ENCODE assay signal across 17 cellular contexts in the genomic region with DNA sequence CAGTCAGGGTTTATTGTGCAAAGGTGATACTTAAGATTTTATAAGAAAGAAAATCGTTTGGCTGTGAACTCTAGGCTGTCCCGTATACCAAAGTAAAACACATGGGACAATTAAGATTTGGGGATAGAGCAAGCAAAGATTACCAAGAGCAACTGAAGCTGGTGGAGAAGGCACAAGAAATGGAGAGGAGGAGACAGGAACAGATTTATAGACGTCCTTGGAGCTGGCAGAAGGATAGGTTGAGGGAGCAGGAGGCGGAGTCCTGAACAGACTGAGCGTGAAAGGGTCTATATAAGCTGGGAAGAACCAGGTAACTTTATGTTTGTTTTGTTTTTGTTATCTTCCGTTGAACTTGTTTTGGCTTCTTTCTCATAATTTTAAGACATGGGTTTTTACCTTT. TPM values are rescaled to one million over a fixed set of nuclear protein-coding genes. Genes with fewer than 3 reads are reported as not detected.
DNase-seq lines count a peak whose midpoint lies in the region; ATAC-seq lines count a peak whose summit lies in the region.
"Had no signal": no experiment of that assay in that cellular context is flagged by ENCODE, and none has a peak within 500 bp of the region (broad histone marks: within the 10 kb centered on the region; RNA-seq: fewer than 3 reads in every experiment).

No MANE protein-coding gene starts in this region.

- H3K9me3 ChIP-seq in CD4-positive, alpha-beta memory T cell (ENCODE audit: control insufficient read depth in 1 of 2, low read length in 2 of 2) = no peaks in the 10 kb centered on the region
- no peaks in the 10 kb centered on the region for H3K9me3 ChIP-seq in naive thymus-derived CD4-positive, alpha-beta T cell (ENCODE audit: control insufficient read depth in 2 of 3, low read length in 3 of 3)
- H3K9me3 ChIP-seq: heart right ventricle had no signal

- H3K27me3 ChIP-seq in CD4-positive, alpha-beta memory T cell (ENCODE audit: insufficient read depth, low read length) = no peaks in the 10 kb centered on the region
- no peaks in the 10 kb centered on the region for H3K27me3 ChIP-seq in naive thymus-derived CD4-positive, alpha-beta T cell (ENCODE audit: control insufficient read depth in 2 of 2, insufficient read depth in 2 of 2, low read length in 2 of 2)

- no peaks in the 10 kb centered on the region for H3K27me3 Mint-ChIP-seq in CD4-positive, alpha-beta memory T cell
- no peaks in the 10 kb centered on the region for H3K27me3 Mint-ChIP-seq in activated naive CD8-positive, alpha-beta T cell
- H3K27me3 Mint-ChIP-seq in naive thymus-derived CD4-positive, alpha-beta T cell = peaks cover 0 to 7% (median 0%) of the 10 kb centered on the region in 5 donors

- DNase-seq in DMS79 treated with DMSO at 0.1 percent for 48 hours (lab: John Stamatoyannopoulos, UW) (peak; percentile 17), DMS79 (lab: John Stamatoyannopoulos, UW) (no peak), RPMI8226 (no peak)
- no peak for DNase-seq in CD4-positive, alpha-beta memory T cell
- no peak for DNase-seq in naive thymus-derived CD4-positive, alpha-beta T cell
- DNase-seq in stimulated activated CD4-positive, alpha-beta T cell treated with anti-CD3 and anti-CD28 coated beads, Interleukin-15, amount 100 ng/mL, for 24 hours = no peak
- DNase-seq: activated CD4-positive, alpha-beta T cell treated with anti-CD3 and anti-CD28 coated beads, Interleukin-2, amount 50 U/mL, for 48 hours; amygdala; heart right ventricle; NCI-H1417; stimulated activated CD4-positive, alpha-beta T cell treated with anti-CD3 and anti-CD28 coated beads, Interleukin-4, amount 100 ng/mL, for 1 hour had no signal

- H3K9me3 Mint-ChIP-seq in CD4-positive, alpha-beta memory T cell = peaks cover 0 to 3% (median 0%) of the 10 kb centered on the region in 8 donors
- H3K9me3 Mint-ChIP-seq in activated naive CD8-positive, alpha-beta T cell (ENCODE audit: low read depth) = no peaks in the 10 kb centered on the region
- no peaks in the 10 kb centered on the region for H3K9me3 Mint-ChIP-seq in naive thymus-derived CD4-positive, alpha-beta T cell
- H3K9me3 Mint-ChIP-seq: activated T-helper 1 cell treated with anti-CD3 and anti-CD28 coated beads, Interleukin-12 subunit alpha, Interleukin-12 subunit beta, Interleukin-2, Interleukin-4 antibody, amounts not matched to agents 30 ng/mL and 10 ng/mL and 1 ng/mL, durations not matched to agents 14 hours and 24 hours and 36 hours had no signal

- intact Hi-C loops in CD4-positive, alpha-beta memory T cell (cut with micrococcal nuclease) = loop anchor here (5.0 kb wide), 1 partner anchor 50 kb away; no protein-coding TSS in a partner anchor
- intact Hi-C loops in naive thymus-derived CD4-positive, alpha-beta T cell (cut with micrococcal nuclease) = loop anchor here in 1 of 2 donors (2.0 kb wide), 1 partner anchor 14 kb away; no protein-coding TSS in a partner anchor

- ATAC-seq in naive thymus-derived CD4-positive, alpha-beta T cell = no peak
- ATAC-seq in GM19023 (IDR thresholded peaks at IDR 0.05; ENCODE audit: unreplicated experiment) = no peak
- ATAC-seq: heart right ventricle, Right ventricle myocardium inferior had no signal

- H3K36me3 ChIP-seq in CD4-positive, alpha-beta memory T cell (ENCODE audit: insufficient read depth, low read length) = no peaks in the 10 kb centered on the region
- H3K36me3 ChIP-seq in naive thymus-derived CD4-positive, alpha-beta T cell (ENCODE audit: control insufficient read depth in 2 of 3, insufficient read depth in 3 of 3, low read length in 3 of 3) = peaks cover 0 to 3% (median 0%) of the 10 kb centered on the region in 3 experiments
- H3K36me3 ChIP-seq: heart right ventricle had no signal

- H3K4me1 ChIP-seq in CD4-positive, alpha-beta memory T cell (ENCODE audit: insufficient read depth, low read length) = peaks cover 75% of the 10 kb centered on the region
- H3K4me1 ChIP-seq in naive thymus-derived CD4-positive, alpha-beta T cell (ENCODE audit: control insufficient read depth in 2 of 2, insufficient read depth in 2 of 2, low read length in 2 of 2) = peaks cover 60 to 66% of the 10 kb centered on the region in 2 donors

- peak overlapping the region in 4 of 7 donors; percentile 13 to 63 (median 30) for H3K27ac Mint-ChIP-seq in CD4-positive, alpha-beta memory T cell
- peak overlapping the region; percentile 75 for H3K27ac Mint-ChIP-seq in activated naive CD8-positive, alpha-beta T cell
- peak overlapping the region in 8 of 9 donors; percentile 41 to 93 (median 70) for H3K27ac Mint-ChIP-seq in naive thymus-derived CD4-positive, alpha-beta T cell
- H3K27ac Mint-ChIP-seq: activated T-helper 1 cell treated with anti-CD3 and anti-CD28 coated beads, Interleukin-12 subunit alpha, Interleukin-12 subunit beta, Interleukin-2, Interleukin-4 antibody, amounts not matched to agents 30 ng/mL and 10 ng/mL and 1 ng/mL, durations not matched to agents 14 hours and 24 hours and 36 hours; progenitor cell of endocrine pancreas had no signal

- no peak overlapping the region for H3K27ac ChIP-seq in CD4-positive, alpha-beta memory T cell (ENCODE audit: low read depth, low read length)
- no peak overlapping the region for H3K27ac ChIP-seq in naive thymus-derived CD4-positive, alpha-beta T cell (ENCODE audit: low read depth, low read length)
- H3K27ac ChIP-seq: 22Rv1 had no signal

- peaks cover 54 to 84% (median 71%) of the 10 kb centered on the region in 4 donors for H3K4me1 Mint-ChIP-seq in CD4-positive, alpha-beta memory T cell
- peaks cover 72% of the 10 kb centered on the region for H3K4me1 Mint-ChIP-seq in activated naive CD8-positive, alpha-beta T cell (ENCODE audit: low read depth)
- peaks cover 42 to 77% (median 69%) of the 10 kb centered on the region in 7 donors for H3K4me1 Mint-ChIP-seq in naive thymus-derived CD4-positive, alpha-beta T cell

- CTCF ChIA-PET in CD4-positive, alpha-beta memory T cell (lab: Charles Lee; ENCODE audit: partially characterized antibody) = interaction anchor here (1.0 to 2.8 kb wide), 5 partner anchors 9 to 419 kb away, joined by 3 to 19 read pairs (median 5); no protein-coding TSS in a partner anchor
- CTCF ChIA-PET in naive thymus-derived CD4-positive, alpha-beta T cell (lab: Charles Lee) = interaction anchor here (0.8 to 1.7 kb wide), 5 partner anchors 13 to 132 kb away, joined by 3 to 11 read pairs (median 3); no protein-coding TSS in a partner anchor

- POLR2A ChIA-PET in CD4-positive, alpha-beta memory T cell (lab: Charles Lee; ENCODE audit: partially characterized antibody) = interaction anchor here (0.6 to 1.7 kb wide), 5 partner anchors 51 to 817 kb away, joined by 3 to 8 read pairs (median 6); no protein-coding TSS in a partner anchor
- POLR2A ChIA-PET in naive thymus-derived CD4-positive, alpha-beta T cell (lab: Charles Lee) = interaction anchor here (0.5 to 2.3 kb wide), 8 partner anchors 8 to 1227 kb away, joined by 3 to 11 read pairs (median 4); no protein-coding TSS in a partner anchor

- H3K4me3 ChIP-seq in CD4-positive, alpha-beta memory T cell (ENCODE audit: low read length in 2 of 2) = no peak overlapping the region
- H3K4me3 ChIP-seq in naive thymus-derived CD4-positive, alpha-beta T cell (ENCODE audit: low read length) = no peak overlapping the region
- H3K4me3 ChIP-seq: heart right ventricle had no signal

- H3K36me3 Mint-ChIP-seq in CD4-positive, alpha-beta memory T cell = peaks cover 0 to 21% of the 10 kb centered on the region in 2 donors
- no peaks in the 10 kb centered on the region for H3K36me3 Mint-ChIP-seq in activated naive CD8-positive, alpha-beta T cell
- H3K36me3 Mint-ChIP-seq in naive thymus-derived CD4-positive, alpha-beta T cell = peaks cover 0 to 11% (median 3%) of the 10 kb centered on the region in 5 donors

- peak overlapping the region; percentile 10 to 74 (median 38) for H3K4me3 Mint-ChIP-seq in CD4-positive, alpha-beta memory T cell
- H3K4me3 Mint-ChIP-seq in activated naive CD8-positive, alpha-beta T cell = peak overlapping the region; percentile 68
- H3K4me3 Mint-ChIP-seq in naive thymus-derived CD4-positive, alpha-beta T cell = peak overlapping the region in 9 of 10 donors; percentile 57 to 98 (median 93)
- H3K4me3 Mint-ChIP-seq: activated T-helper 1 cell treated with anti-CD3 and anti-CD28 coated beads, Interleukin-12 subunit alpha, Interleukin-12 subunit beta, Interleukin-2, Interleukin-4 antibody, amounts not matched to agents 30 ng/mL and 10 ng/mL and 1 ng/mL, durations not matched to agents 14 hours and 24 hours and 36 hours had no signal

RNA-seq across cellular contexts. Expression of a gene that starts 3.8 kb away (rescaled TPM):
- total RNA-seq in CD4-positive, alpha-beta memory T cell = 100 to 1,000 TPM; 105 to 112 TPM
- polyA plus RNA-seq in CD4-positive, alpha-beta memory T cell = 1 to 10 TPM; 1.3 to 9.4 TPM
- 100 to 1,000 TPM in 3 of 5 experiments, 10 to 100 TPM in 2; 28.6 to 133 (median 104) TPM for total RNA-seq in naive thymus-derived CD4-positive, alpha-beta T cell
- 1 to 10 TPM; 7.4 to 8.2 TPM for polyA plus RNA-seq in naive thymus-derived CD4-positive, alpha-beta T cell

Comparison
In these comparisons a context has a peak if more than half of its experiments do, and no peak if none do; other contexts are left out.
1. H3K4me3 Mint-ChIP-seq: peak in every context shown above with its lines; median percentile 93 in naive thymus-derived CD4-positive, alpha-beta T cell; 68 in activated naive CD8-positive, alpha-beta T cell; 38 in CD4-positive, alpha-beta memory T cell.